Comparison of ENCODE assay signal across 9 cellular contexts in genomic region chr1:24688621-24689195, GRCh38. TPM values are rescaled to one million over a fixed set of nuclear protein-coding genes. Genes with fewer than 3 reads are reported as not detected.
DNase-seq lines count a peak whose midpoint lies in the region; FAIRE-seq and TF ChIP-seq lines count a peak whose summit lies in the region.
"Had no signal": no experiment of that assay in that cellular context is flagged by ENCODE, and none has a peak within 500 bp of the region (broad histone marks: within the 10 kb centered on the region; RNA-seq: fewer than 3 reads in every experiment).

No MANE protein-coding gene starts in this region.

- H2BK5ac ChIP-seq in neuronal stem cell (ENCODE audit: low read length): no peak overlapping the region

- no peak for FAIRE-seq in D721Med (lab: Jason Lieb, UNC)

- H3K27me3 ChIP-seq in Peyer's patch: no peaks in the 10 kb centered on the region
- H3K27me3 ChIP-seq in neuronal stem cell (ENCODE audit: control insufficient read depth in 3 of 3, insufficient read depth in 3 of 3, low read depth in 1 of 3, low read length in 3 of 3): no peaks in the 10 kb centered on the region

- H3K4me3 ChIP-seq in Peyer's patch (no peak overlapping the region), fibroblast of pulmonary artery (replicated peaks; ENCODE audit: low read depth, low read length) (no peak overlapping the region), neuronal stem cell (ENCODE audit: low read length in 2 of 2) (no peak overlapping the region)
- H3K4me3 ChIP-seq: SK-N-MC had no signal

- no peak overlapping the region for H3K9ac ChIP-seq in neuronal stem cell (ENCODE audit: low read depth, low read length, poor library complexity)

- H3K4me1 ChIP-seq in Peyer's patch (peaks cover 0 to 4% (median 0%) of the 10 kb centered on the region in 4 donors), neuronal stem cell (ENCODE audit: control insufficient read depth in 2 of 2, insufficient read depth in 1 of 2, low read depth in 1 of 2, low read length in 2 of 2) (peaks cover 0 to 3% of the 10 kb centered on the region in 2 donors)

- H3K27ac ChIP-seq in Peyer's patch: no peak overlapping the region
- no peak overlapping the region for H3K27ac ChIP-seq in neuronal stem cell (replicated peaks; ENCODE audit: low read length)
- peak overlapping the region; percentile 4 for H3K27ac ChIP-seq in temporal lobe (ENCODE audit: low read depth, low read length)
- H3K27ac ChIP-seq: SK-N-MC had no signal

- peak; percentile 46 for DNase-seq in D721Med (ENCODE audit: insufficient read length, low spot score)
- peak; percentile 60 for DNase-seq in KG1 (lab: John Stamatoyannopoulos, UW)
- DNase-seq in Peyer's patch: peak; percentile 66 to 87 (median 69)
- peak; percentile 73 to 74 for DNase-seq in activated T-cell treated with anti-CD3 and anti-CD28 coated beads, Interleukin-2, amount 50 U/mL, for 48 hours
- DNase-seq in fibroblast of pulmonary artery (ENCODE audit: low read depth): peak; percentile 78
- peak; percentile 70 for DNase-seq in neuronal stem cell (ENCODE audit: low spot score)
- no peak for DNase-seq in OCI-M2 (lab: John Stamatoyannopoulos, UW; ENCODE audit: unreplicated experiment)

- H4K91ac ChIP-seq in neuronal stem cell (ENCODE audit: low read depth, low read length, poor library complexity): no peak overlapping the region

- no peak overlapping the region for H3K14ac ChIP-seq in neuronal stem cell (ENCODE audit: low read length)

- H3K9me3 ChIP-seq in Peyer's patch: no peaks in the 10 kb centered on the region
- H3K9me3 ChIP-seq in neuronal stem cell (replicated peaks in 1 of 2; ENCODE audit: control insufficient read depth in 2 of 2, insufficient read depth in 1 of 2, low read depth in 1 of 2, low read length in 2 of 2): peaks cover 0 to 3% of the 10 kb centered on the region in 2 donors

- H2BK12ac ChIP-seq in neuronal stem cell (ENCODE audit: low read length): no peak overlapping the region

- H2AFZ ChIP-seq in neuronal stem cell (ENCODE audit: low read length): peak overlapping the region; percentile 58

- H3K23ac ChIP-seq in neuronal stem cell (ENCODE audit: low read depth, low read length, poor library complexity): no peak overlapping the region

- no peak overlapping the region for H4K8ac ChIP-seq in neuronal stem cell (ENCODE audit: low read depth, low read length)

- TF ChIP-seq POLR2A in Peyer's patch (IDR thresholded peaks at IDR 0.05): no peak

- no CpG with 5 or more reads among the region's 13 CpGs for WGBS in neuronal stem cell (ENCODE audit: extremely low coverage in 2 of 2, insufficient read length in 2 of 2, insufficient replicate concordance in 1 of 2), 2 donors

- no peak overlapping the region for H2BK120ac ChIP-seq in neuronal stem cell (ENCODE audit: low read depth, low read length)

- TF ChIP-seq CTCF in D721Med (IDR thresholded peaks at IDR 0.05; ENCODE audit: insufficient read depth, missing control alignments) (peak; percentile 94), Peyer's patch (IDR thresholded peaks at IDR 0.05) (peak; percentile 60 to 81 (median 78)), fibroblast of pulmonary artery (IDR thresholded peaks at IDR 0.05; ENCODE audit: low read length, missing control alignments) (peak; percentile 95)

- H3K18ac ChIP-seq in neuronal stem cell (ENCODE audit: low read length): peak overlapping the region; percentile 80

- peak overlapping the region; percentile 61 for H2AK5ac ChIP-seq in neuronal stem cell (ENCODE audit: low read depth, low read length)

- H3K4ac ChIP-seq in neuronal stem cell (ENCODE audit: low read length): no peak overlapping the region

- H3K4me2 ChIP-seq in neuronal stem cell (ENCODE audit: insufficient read depth, low read length, poor library complexity, severe bottlenecking): no peak overlapping the region

- peak overlapping the region; percentile 54 for H2BK15ac ChIP-seq in neuronal stem cell (ENCODE audit: low read length)

- no peaks in the 10 kb centered on the region for H3K79me1 ChIP-seq in neuronal stem cell (ENCODE audit: low read depth, low read length)

- H3K36me3 ChIP-seq in Peyer's patch: no peaks in the 10 kb centered on the region
- H3K36me3 ChIP-seq in neuronal stem cell (replicated peaks in 1 of 2; ENCODE audit: control insufficient read depth in 2 of 2, insufficient read depth in 2 of 2, low read length in 2 of 2): no peaks in the 10 kb centered on the region

RNA-seq across cellular contexts. Expression of gene SRRM1, which starts 45.6 kb away (rescaled TPM):
- total RNA-seq in Peyer's patch: 100 to 1,000 TPM; 103 to 404 (median 157) TPM
- polyA plus RNA-seq in neuronal stem cell (2013, experiment 1 of 2): 388 TPM
- polyA plus RNA-seq in neuronal stem cell (2013, experiment 2 of 2): 405 TPM
- total RNA-seq in temporal lobe: 38.8 TPM

RNA-seq across cellular contexts. Expression of gene CLIC4, which starts 56.5 kb away (rescaled TPM):
- total RNA-seq in Peyer's patch: 10 to 100 TPM; 17.3 to 63.5 (median 32.6) TPM
- polyA plus RNA-seq in neuronal stem cell (2013, experiment 1 of 2): 102 TPM
- polyA plus RNA-seq in neuronal stem cell (2013, experiment 2 of 2): 104 TPM
- 85.6 TPM for total RNA-seq in temporal lobe
